Comparison of ENCODE assay signal across 1 cellular context in genomic region chr4:3862640-3863420, GRCh38.
TF ChIP-seq lines count a peak whose summit lies in the region.

No MANE protein-coding gene starts in this region.

TF ChIP-seq in GM23338, 12 proteins besides CTCF, POLR2A, EP300 and RAD21 (continued from another document):
- no peak for TF ChIP-seq ZNF462 (CRISPR knock-in tag; IDR thresholded peaks at IDR 0.05)
- no peak for TF ChIP-seq EZH2 (IDR thresholded peaks at IDR 0.05; ENCODE audit: low read depth, unreplicated experiment)
- no peak for TF ChIP-seq ZNF331 (CRISPR knock-in tag; IDR thresholded peaks at IDR 0.05; ENCODE audit: low read depth)
- peak; percentile 51; the same call in 1 of the 2 replicates for TF ChIP-seq POLR2AphosphoS5 (IDR thresholded peaks at IDR 0.05; ENCODE audit: low read depth)
- TF ChIP-seq REST (IDR thresholded peaks at IDR 0.05; ENCODE audit: unreplicated experiment) = peak; percentile 9
- TF ChIP-seq NANOG (IDR thresholded peaks at IDR 0.05; ENCODE audit: borderline replicate concordance) = peak; percentile 71; the same call in 1 of the 2 replicates
- TF ChIP-seq ETS1 (IDR thresholded peaks at IDR 0.05) = peak; percentile 38; the same call in 1 of the 2 replicates
- no peak for TF ChIP-seq ZNF114 (CRISPR knock-in tag; IDR thresholded peaks at IDR 0.05)
- TF ChIP-seq STAT1 (IDR thresholded peaks at IDR 0.05; ENCODE audit: unreplicated experiment) = no peak
- TF ChIP-seq CREB1 (CRISPR knock-in tag; IDR thresholded peaks at IDR 0.05; ENCODE audit: low read depth) = no peak
- no peak for TF ChIP-seq JUNB (IDR thresholded peaks at IDR 0.05; ENCODE audit: unreplicated experiment)
